1 cellular context compared by ENCODE assay signal in the genomic region with DNA sequence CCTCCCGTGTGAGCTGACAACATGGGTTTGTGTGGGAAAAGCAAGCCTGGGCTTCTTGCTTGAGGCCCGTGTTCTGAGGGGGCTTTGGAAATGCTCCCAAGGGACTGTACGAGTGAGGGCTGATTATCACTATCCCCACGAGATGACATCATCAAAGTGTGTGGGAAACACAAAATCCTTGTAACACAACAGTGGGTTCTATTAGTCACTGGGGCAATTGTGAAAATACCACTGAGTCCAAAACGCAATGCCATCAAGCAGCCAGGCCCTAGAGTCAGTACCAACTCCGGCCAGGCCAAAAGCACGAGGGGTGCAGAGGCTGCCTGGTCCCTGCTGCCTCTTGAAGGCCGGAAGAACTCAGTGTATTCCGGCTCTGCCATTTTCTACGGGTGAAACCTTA.
TF ChIP-seq lines count a peak whose summit lies in the region.

No MANE protein-coding gene starts in this region.

TF ChIP-seq in H1, 55 proteins besides CTCF, POLR2A, EP300 and RAD21:
- no peak for TF ChIP-seq POLR2AphosphoS5 (IDR thresholded peaks at IDR 0.05; ENCODE audit: low read depth, low read length)
- no peak for TF ChIP-seq ATF3 (IDR thresholded peaks at IDR 0.05; ENCODE audit: insufficient read depth, low read depth, low read length)
- no peak for TF ChIP-seq JUN (IDR thresholded peaks at IDR 0.05; ENCODE audit: low read depth, low read length)
- TF ChIP-seq, protein P1, sequence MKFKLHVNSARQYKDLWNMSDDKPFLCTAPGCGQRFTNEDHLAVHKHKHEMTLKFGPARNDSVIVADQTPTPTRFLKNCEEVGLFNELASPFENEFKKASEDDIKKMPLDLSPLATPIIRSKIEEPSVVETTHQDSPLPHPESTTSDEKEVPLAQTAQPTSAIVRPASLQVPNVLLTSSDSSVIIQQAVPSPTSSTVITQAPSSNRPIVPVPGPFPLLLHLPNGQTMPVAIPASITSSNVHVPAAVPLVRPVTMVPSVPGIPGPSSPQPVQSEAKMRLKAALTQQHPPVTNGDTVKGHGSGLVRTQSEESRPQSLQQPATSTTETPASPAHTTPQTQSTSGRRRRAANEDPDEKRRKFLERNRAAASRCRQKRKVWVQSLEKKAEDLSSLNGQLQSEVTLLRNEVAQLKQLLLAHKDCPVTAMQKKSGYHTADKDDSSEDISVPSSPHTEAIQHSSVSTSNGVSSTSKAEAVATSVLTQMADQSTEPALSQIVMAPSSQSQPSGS (IDR thresholded peaks at IDR 0.05; ENCODE audit: low read length) = no peak
- TF ChIP-seq TAF7 (optimal IDR thresholded peaks at IDR 0.05; ENCODE audit: borderline replicate concordance, low read depth, low read length) = no peak
- no peak for TF ChIP-seq TCF12 (IDR thresholded peaks at IDR 0.05; ENCODE audit: low read depth, low read length)
- TF ChIP-seq, protein P2, sequence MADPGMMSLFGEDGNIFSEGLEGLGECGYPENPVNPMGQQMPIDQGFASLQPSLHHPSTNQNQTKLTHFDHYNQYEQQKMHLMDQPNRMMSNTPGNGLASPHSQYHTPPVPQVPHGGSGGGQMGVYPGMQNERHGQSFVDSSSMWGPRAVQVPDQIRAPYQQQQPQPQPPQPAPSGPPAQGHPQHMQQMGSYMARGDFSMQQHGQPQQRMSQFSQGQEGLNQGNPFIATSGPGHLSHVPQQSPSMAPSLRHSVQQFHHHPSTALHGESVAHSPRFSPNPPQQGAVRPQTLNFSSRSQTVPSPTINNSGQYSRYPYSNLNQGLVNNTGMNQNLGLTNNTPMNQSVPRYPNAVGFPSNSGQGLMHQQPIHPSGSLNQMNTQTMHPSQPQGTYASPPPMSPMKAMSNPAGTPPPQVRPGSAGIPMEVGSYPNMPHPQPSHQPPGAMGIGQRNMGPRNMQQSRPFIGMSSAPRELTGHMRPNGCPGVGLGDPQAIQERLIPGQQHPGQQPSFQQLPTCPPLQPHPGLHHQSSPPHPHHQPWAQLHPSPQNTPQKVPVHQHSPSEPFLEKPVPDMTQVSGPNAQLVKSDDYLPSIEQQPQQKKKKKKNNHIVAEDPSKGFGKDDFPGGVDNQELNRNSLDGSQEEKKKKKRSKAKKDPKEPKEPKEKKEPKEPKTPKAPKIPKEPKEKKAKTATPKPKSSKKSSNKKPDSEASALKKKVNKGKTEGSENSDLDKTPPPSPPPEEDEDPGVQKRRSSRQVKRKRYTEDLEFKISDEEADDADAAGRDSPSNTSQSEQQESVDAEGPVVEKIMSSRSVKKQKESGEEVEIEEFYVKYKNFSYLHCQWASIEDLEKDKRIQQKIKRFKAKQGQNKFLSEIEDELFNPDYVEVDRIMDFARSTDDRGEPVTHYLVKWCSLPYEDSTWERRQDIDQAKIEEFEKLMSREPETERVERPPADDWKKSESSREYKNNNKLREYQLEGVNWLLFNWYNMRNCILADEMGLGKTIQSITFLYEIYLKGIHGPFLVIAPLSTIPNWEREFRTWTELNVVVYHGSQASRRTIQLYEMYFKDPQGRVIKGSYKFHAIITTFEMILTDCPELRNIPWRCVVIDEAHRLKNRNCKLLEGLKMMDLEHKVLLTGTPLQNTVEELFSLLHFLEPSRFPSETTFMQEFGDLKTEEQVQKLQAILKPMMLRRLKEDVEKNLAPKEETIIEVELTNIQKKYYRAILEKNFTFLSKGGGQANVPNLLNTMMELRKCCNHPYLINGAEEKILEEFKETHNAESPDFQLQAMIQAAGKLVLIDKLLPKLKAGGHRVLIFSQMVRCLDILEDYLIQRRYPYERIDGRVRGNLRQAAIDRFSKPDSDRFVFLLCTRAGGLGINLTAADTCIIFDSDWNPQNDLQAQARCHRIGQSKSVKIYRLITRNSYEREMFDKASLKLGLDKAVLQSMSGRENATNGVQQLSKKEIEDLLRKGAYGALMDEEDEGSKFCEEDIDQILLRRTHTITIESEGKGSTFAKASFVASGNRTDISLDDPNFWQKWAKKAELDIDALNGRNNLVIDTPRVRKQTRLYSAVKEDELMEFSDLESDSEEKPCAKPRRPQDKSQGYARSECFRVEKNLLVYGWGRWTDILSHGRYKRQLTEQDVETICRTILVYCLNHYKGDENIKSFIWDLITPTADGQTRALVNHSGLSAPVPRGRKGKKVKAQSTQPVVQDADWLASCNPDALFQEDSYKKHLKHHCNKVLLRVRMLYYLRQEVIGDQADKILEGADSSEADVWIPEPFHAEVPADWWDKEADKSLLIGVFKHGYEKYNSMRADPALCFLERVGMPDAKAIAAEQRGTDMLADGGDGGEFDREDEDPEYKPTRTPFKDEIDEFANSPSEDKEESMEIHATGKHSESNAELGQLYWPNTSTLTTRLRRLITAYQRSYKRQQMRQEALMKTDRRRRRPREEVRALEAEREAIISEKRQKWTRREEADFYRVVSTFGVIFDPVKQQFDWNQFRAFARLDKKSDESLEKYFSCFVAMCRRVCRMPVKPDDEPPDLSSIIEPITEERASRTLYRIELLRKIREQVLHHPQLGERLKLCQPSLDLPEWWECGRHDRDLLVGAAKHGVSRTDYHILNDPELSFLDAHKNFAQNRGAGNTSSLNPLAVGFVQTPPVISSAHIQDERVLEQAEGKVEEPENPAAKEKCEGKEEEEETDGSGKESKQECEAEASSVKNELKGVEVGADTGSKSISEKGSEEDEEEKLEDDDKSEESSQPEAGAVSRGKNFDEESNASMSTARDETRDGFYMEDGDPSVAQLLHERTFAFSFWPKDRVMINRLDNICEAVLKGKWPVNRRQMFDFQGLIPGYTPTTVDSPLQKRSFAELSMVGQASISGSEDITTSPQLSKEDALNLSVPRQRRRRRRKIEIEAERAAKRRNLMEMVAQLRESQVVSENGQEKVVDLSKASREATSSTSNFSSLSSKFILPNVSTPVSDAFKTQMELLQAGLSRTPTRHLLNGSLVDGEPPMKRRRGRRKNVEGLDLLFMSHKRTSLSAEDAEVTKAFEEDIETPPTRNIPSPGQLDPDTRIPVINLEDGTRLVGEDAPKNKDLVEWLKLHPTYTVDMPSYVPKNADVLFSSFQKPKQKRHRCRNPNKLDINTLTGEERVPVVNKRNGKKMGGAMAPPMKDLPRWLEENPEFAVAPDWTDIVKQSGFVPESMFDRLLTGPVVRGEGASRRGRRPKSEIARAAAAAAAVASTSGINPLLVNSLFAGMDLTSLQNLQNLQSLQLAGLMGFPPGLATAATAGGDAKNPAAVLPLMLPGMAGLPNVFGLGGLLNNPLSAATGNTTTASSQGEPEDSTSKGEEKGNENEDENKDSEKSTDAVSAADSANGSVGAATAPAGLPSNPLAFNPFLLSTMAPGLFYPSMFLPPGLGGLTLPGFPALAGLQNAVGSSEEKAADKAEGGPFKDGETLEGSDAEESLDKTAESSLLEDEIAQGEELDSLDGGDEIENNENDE (IDR thresholded peaks at IDR 0.05; ENCODE audit: insufficient replicate concordance, low read length) = no peak
- TF ChIP-seq CTBP2 (IDR thresholded peaks at IDR 0.05; ENCODE audit: borderline replicate concordance, insufficient read depth, insufficient read length, low read length) = no peak
- TF ChIP-seq EGR1 (IDR thresholded peaks at IDR 0.05; ENCODE audit: borderline replicate concordance, low read depth, low read length) = no peak
- no peak for TF ChIP-seq HDAC2 (IDR thresholded peaks at IDR 0.05; ENCODE audit: borderline replicate concordance in 1 of 2, low read depth in 2 of 2, low read length in 2 of 2)
- TF ChIP-seq POU5F1 (IDR thresholded peaks at IDR 0.05; ENCODE audit: low read depth, low read length) = no peak
- TF ChIP-seq MAX (IDR thresholded peaks at IDR 0.05) = no peak
- TF ChIP-seq NRF1 (IDR thresholded peaks at IDR 0.05; ENCODE audit: low read depth, low read length) = no peak
- TF ChIP-seq SIX5 (IDR thresholded peaks at IDR 0.05; ENCODE audit: low read depth, low read length) = no peak
- TF ChIP-seq CHD2 (IDR thresholded peaks at IDR 0.05; ENCODE audit: low read length) = no peak
- TF ChIP-seq SIN3A (conservative IDR thresholded peaks at IDR 0.05 in 1 of 2, IDR thresholded peaks at IDR 0.05 in 1 of 2; ENCODE audit: low read depth in 1 of 2, low read length in 2 of 2) = no peak
